Comparison of ENCODE assay signal across 12 cellular contexts in the genomic region with DNA sequence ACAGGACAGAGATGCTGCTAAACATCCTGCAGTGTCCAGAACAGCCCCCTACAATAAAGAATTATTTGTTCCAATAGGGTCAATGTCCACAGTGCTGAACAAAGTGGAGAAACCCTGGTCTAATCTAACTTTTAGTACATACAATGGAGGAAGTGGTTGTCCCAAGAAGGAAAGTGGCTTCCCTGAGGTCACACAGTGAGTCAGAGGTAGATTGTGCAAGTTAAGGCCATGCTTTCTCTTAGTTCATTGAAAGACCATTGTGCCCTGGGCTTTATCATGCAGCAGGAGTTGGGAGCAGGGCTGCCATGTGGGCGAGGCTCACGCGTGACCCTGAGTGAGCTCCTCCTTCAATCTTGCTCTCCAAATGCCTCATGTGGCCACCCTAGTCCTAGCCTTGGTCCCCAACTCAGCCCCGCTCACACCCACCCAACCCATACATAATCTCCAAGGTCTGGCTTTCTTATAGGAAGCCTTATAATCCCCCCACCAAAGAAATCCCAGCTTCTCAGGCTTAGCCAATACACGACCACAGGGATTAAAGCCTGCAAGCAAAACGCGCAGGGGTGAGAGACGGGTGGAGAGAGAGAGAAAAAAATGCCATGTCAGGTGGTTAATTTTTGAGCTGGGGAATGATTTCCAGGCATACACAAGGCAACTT. TPM values are rescaled to one million over a fixed set of nuclear protein-coding genes. Genes with fewer than 3 reads are reported as not detected.
A peak's percentile ranks its signal among the peaks of the same experiment; 100 is the strongest.
DNase-seq lines count a peak whose midpoint lies in the region; ATAC-seq and TF ChIP-seq lines count a peak whose summit lies in the region.
"Had no signal": no experiment of that assay in that cellular context is flagged by ENCODE, and none has a peak within 500 bp of the region (broad histone marks: within the 10 kb centered on the region; RNA-seq: fewer than 3 reads in every experiment).

No MANE protein-coding gene starts in this region.

- TF ChIP-seq CTCF in foreskin fibroblast (IDR thresholded peaks at IDR 0.05; ENCODE audit: low read depth, low read length) (no peak), GM20000 (IDR thresholded peaks at IDR 0.05; ENCODE audit: extremely low read depth, missing control alignments) (no peak)

- no peak overlapping the region for H3K27ac Mint-ChIP-seq in activated CD4-positive, alpha-beta T cell treated with anti-CD3 and anti-CD28 coated beads for 36 hours

- CTCF ChIA-PET in activated CD4-positive, alpha-beta T cell treated with anti-CD3 and anti-CD28 coated beads for 36 hours (lab: Charles Lee): interaction anchor here (0.6 to 1.1 kb wide), 2 partner anchors 44 to 49 kb away, joined by 3 to 4 read pairs; no protein-coding TSS in a partner anchor

- intact Hi-C loops in activated CD4-positive, alpha-beta T cell treated with anti-CD3 and anti-CD28 coated beads for 36 hours (cut with DNase I, micrococcal nuclease): no loop called here

- no peak overlapping the region for H3K4me3 ChIP-seq in foreskin fibroblast (ENCODE audit: low read depth in 1 of 2, low read length in 2 of 2)
- H3K4me3 ChIP-seq: breast epithelium, spleen had no signal

- DNase-seq in HT1080 (ENCODE audit: low read depth) (peak; percentile 38), SKM-1 treated with dmso at 0.1 percent for 144 hours (lab: John Stamatoyannopoulos, UW; ENCODE audit: unreplicated experiment) (peak; percentile 95), foreskin fibroblast (peak; percentile 51 to 63), renal cortical epithelial cell (ENCODE audit: low read depth) (peak; percentile 88), SHP77 (lab: John Stamatoyannopoulos, UW) (no peak), GM20000 (ENCODE audit: low spot score) (no peak)
- no peak for DNase-seq in activated CD4-positive, alpha-beta T cell treated with anti-CD3 and anti-CD28 coated beads for 36 hours
- DNase-seq: NCI-H1417, spleen had no signal

- no peaks in the 10 kb centered on the region for H3K36me3 Mint-ChIP-seq in activated CD4-positive, alpha-beta T cell treated with anti-CD3 and anti-CD28 coated beads for 36 hours (ENCODE audit: low read depth)

- POLR2A ChIA-PET in activated CD4-positive, alpha-beta T cell treated with anti-CD3 and anti-CD28 coated beads for 36 hours (lab: Charles Lee): no interaction called here

- ATAC-seq in GM18861 (IDR thresholded peaks at IDR 0.05; ENCODE audit: unreplicated experiment): no peak
- no peak for ATAC-seq in activated CD4-positive, alpha-beta T cell treated with anti-CD3 and anti-CD28 coated beads for 36 hours
- ATAC-seq: Right ventricle myocardium inferior had no signal

- H3K9me3 Mint-ChIP-seq in activated CD4-positive, alpha-beta T cell treated with anti-CD3 and anti-CD28 coated beads for 36 hours (ENCODE audit: low read depth): peaks cover 7% of the 10 kb centered on the region

- no peak overlapping the region for H3K4me3 Mint-ChIP-seq in activated CD4-positive, alpha-beta T cell treated with anti-CD3 and anti-CD28 coated beads for 36 hours

- H3K27me3 Mint-ChIP-seq in activated CD4-positive, alpha-beta T cell treated with anti-CD3 and anti-CD28 coated beads for 36 hours: peaks cover 25% of the 10 kb centered on the region

- no peaks in the 10 kb centered on the region for H3K4me1 Mint-ChIP-seq in activated CD4-positive, alpha-beta T cell treated with anti-CD3 and anti-CD28 coated beads for 36 hours

RNA-seq across cellular contexts. Expression of gene SLC13A3, which starts 19.9 kb away (rescaled TPM):
- not detected in 2 replicates for total RNA-seq in HT1080 (2014; rRNA removed; shearing (Covaris generic))
- not detected in 2 replicates for polyA plus RNA-seq in HT1080 (2015; cell fraction: cytosol; rRNA removed)
- 0.07 TPM in 1 of 2 replicates, not detected in the other for polyA plus RNA-seq in HT1080 (2015; cell fraction: nucleus; rRNA removed)
- total RNA-seq in renal cortical epithelial cell: 1.4 and 4.2 TPM in 2 replicates
- total RNA-seq in activated CD4-positive, alpha-beta T cell treated with anti-CD3 and anti-CD28 coated beads for 36 hours: under 1 TPM; 0.07 TPM

RNA-seq across cellular contexts. Expression of gene TP53RK, which starts 57.9 kb away (rescaled TPM):
- 19.3 and 23.8 TPM in 2 replicates for total RNA-seq in HT1080 (2014; rRNA removed; shearing (Covaris generic))
- polyA plus RNA-seq in HT1080 (2015; cell fraction: cytosol; rRNA removed): 10.2 and 11.0 TPM in 2 replicates
- 6.1 and 6.5 TPM in 2 replicates for polyA plus RNA-seq in HT1080 (2015; cell fraction: nucleus; rRNA removed)
- 16.0 and 22.4 TPM in 2 replicates for total RNA-seq in renal cortical epithelial cell
- total RNA-seq in activated CD4-positive, alpha-beta T cell treated with anti-CD3 and anti-CD28 coated beads for 36 hours: 10 to 100 TPM; 11.2 to 12.1 TPM

Comparison
In these comparisons a context has a peak if more than half of its experiments do, and no peak if none do; other contexts are left out.
1. DNase-seq: peak in HT1080 (single experiment), SKM-1 treated with dmso at 0.1 percent for 144 hours (single experiment), foreskin fibroblast (2 of 2) and renal cortical epithelial cell (single experiment); none in SHP77 (0 of 2), activated CD4-positive, alpha-beta T cell treated with anti-CD3 and anti-CD28 coated beads for 36 hours (single experiment) and GM20000 (single experiment).